Comparison of ENCODE assay signal across 19 cellular contexts in the genomic region with DNA sequence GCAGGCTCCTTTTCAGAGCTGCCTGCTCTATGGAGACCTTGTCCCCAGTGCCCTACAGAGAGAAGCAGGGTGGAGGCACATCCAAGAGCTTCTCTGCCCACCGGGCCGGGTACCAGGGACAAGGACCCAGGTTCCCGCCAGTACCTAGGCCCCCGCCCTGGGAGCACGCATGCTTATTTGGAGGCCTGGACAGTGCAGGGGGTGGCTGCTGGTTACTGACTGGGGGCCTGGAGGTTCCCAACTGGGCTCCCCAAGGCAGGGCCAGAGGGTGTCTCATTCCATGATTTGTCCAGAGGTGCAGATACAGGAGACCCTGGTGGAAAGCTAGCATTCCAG.
"Had no signal": no experiment of that assay in that cellular context is flagged by ENCODE, and none has a peak within 500 bp of the region (broad histone marks: within the 10 kb centered on the region; RNA-seq: fewer than 3 reads in every experiment).

No MANE protein-coding gene starts in this region.

- H3K4me3 ChIP-seq: colonic mucosa, hepatocyte, neural progenitor cell, sigmoid colon, testis, vagina had no signal

- H3K36me3 ChIP-seq: colonic mucosa, neural progenitor cell, sigmoid colon, vagina had no signal

- H3K4me1 ChIP-seq: colonic mucosa, neural progenitor cell, sigmoid colon, testis, vagina had no signal

- ATAC-seq: activated naive CD4-positive, alpha-beta T cell treated with anti-CD3 and anti-CD28 coated beads, Interleukin-2, amount 50 U/mL, for 72 hours; activated T-cell treated with anti-CD3 and anti-CD28 coated beads, Interleukin-2, amount 50 U/mL, for 72 hours; left colon; natural killer cell had no signal

- DNase-seq: activated CD4-positive, alpha-beta T cell treated with anti-CD3 and anti-CD28 coated beads for 4 hours; activated CD4-positive, alpha-beta T cell treated with anti-CD3 and anti-CD28 coated beads, Interleukin-2, amount 50 U/mL, for 4 hours; activated naive CD4-positive, alpha-beta T cell; activated T-cell treated with anti-CD3 and anti-CD28 coated beads for 4 hours; activated T-cell treated with anti-CD3 and anti-CD28 coated beads, Interleukin-2, amount 50 U/mL, for 72 hours; anterior cingulate cortex; colonic mucosa; effector memory CD4-positive, alpha-beta T cell; left colon; natural killer cell; sigmoid colon; small intestine; stimulated activated naive CD4-positive, alpha-beta T cell treated with Interleukin-2 at 50 U/mL for 16 hours; T-helper 1 cell; testis had no signal

- H3K27ac ChIP-seq: colonic mucosa, hepatocyte, neural progenitor cell, sigmoid colon, testis, vagina had no signal

- H3K9me3 ChIP-seq: colonic mucosa, sigmoid colon, testis, vagina had no signal

- H3K27me3 ChIP-seq: colonic mucosa, testis, vagina had no signal
